Comparison of ENCODE assay signal across 10 cellular contexts in the genomic region with DNA sequence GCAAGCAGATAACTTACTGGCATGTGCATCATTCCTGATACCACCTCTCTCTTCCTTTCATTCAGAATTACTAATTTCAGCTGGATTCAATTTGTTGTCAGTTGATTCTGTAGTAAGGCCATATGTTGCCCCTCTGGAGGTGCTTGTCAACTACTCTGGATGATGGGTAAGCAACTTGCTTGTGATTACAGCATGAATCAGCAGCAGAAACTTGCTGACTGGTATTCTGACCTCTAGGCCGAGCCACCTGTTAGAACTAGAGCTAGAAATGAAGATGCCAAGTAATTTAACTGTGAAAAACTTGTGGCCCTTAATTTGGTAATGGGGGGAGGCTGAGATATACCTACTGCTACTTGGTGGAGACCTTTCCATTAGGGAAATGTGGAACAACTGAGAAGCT. TPM values are rescaled to one million over a fixed set of nuclear protein-coding genes. Genes with fewer than 3 reads are reported as not detected.
A peak's percentile ranks its signal among the peaks of the same experiment; 100 is the strongest.
DNase-seq lines count a peak whose midpoint lies in the region; ATAC-seq, FAIRE-seq and TF ChIP-seq lines count a peak whose summit lies in the region.
"Had no signal": no experiment of that assay in that cellular context is flagged by ENCODE, and none has a peak within 500 bp of the region (broad histone marks: within the 10 kb centered on the region; RNA-seq: fewer than 3 reads in every experiment).

No MANE protein-coding gene starts in this region.

- intact Hi-C loops in K562 (cut with micrococcal nuclease) (no loop called here), HepG2 (cut with micrococcal nuclease; ENCODE audit: unreplicated experiment) (loop anchor here (5.0 kb wide), 1 partner anchor 42 kb away; the partner anchor contains the start of gene DYNLL1), vagina (cut with DNase I) (no loop called here)

- WGBS in K562 (ENCODE audit: insufficient coverage, low coverage, missing lambda C conversion rate): 9% methylated on average over 1 of the region's 1 CpG
- WGBS in HepG2 (ENCODE audit: low lambda C conversion rate): 100% methylated on average over 1 of the region's 1 CpG

- H3K27ac ChIP-seq in K562 (ENCODE audit: extremely low read depth, low read depth, low read length): peak overlapping the region; percentile 11; the same call in 1 of the 3 replicates
- H3K27ac ChIP-seq in HepG2 (ENCODE audit: extremely low read length, insufficient read depth, low read length): no peak overlapping the region
- peak overlapping the region; percentile 70 for H3K27ac ChIP-seq in vagina

- no peak for TF ChIP-seq RAD21 in K562 (CRISPR knock-in tag; conservative IDR thresholded peaks at IDR 0.05 in 1 of 2, IDR thresholded peaks at IDR 0.05 in 1 of 2)
- no peak for TF ChIP-seq RAD21 in HepG2 (CRISPR knock-in tag; IDR thresholded peaks at IDR 0.05)

- H3K4me3 ChIP-seq in K562: no peak overlapping the region
- no peak overlapping the region; a peak in 1 of 6 replicates for H3K4me3 ChIP-seq in HepG2 (replicated peaks in 1 of 3; ENCODE audit: insufficient read depth in 1 of 3, low read depth in 2 of 3, low read length in 3 of 3)
- no peak overlapping the region for H3K4me3 ChIP-seq in vagina

- H3K9me3 ChIP-seq in K562 (replicated peaks; ENCODE audit: control insufficient read depth, insufficient read depth, low read depth, low read length): no peaks in the 10 kb centered on the region
- no peaks in the 10 kb centered on the region for H3K9me3 ChIP-seq in HepG2 (ENCODE audit: low read length)
- H3K9me3 ChIP-seq in vagina: no peaks in the 10 kb centered on the region

- H3K79me2 ChIP-seq in K562 (ENCODE audit: control insufficient read depth, insufficient read depth, low read length) (peaks cover 90% of the 10 kb centered on the region), HepG2 (ENCODE audit: insufficient read depth, low read length) (peaks cover 92% of the 10 kb centered on the region)

- CTCF ChIA-PET in K562 (lab: Yijun Ruan, JAX; ENCODE audit: low intra/inter-chr PET ratio) (no interaction called here), HepG2 (lab: Yijun Ruan, JAX; ENCODE audit: low intra/inter-chr PET ratio, low total read pairs) (no interaction called here)

- TF ChIP-seq POLR2A in K562 (conservative IDR thresholded peaks at IDR 0.05) (no peak), HepG2 (IDR thresholded peaks at IDR 0.05; ENCODE audit: insufficient read depth in 1 of 2, low read depth in 2 of 2, low read length in 2 of 2) (no peak), vagina (IDR thresholded peaks at IDR 0.05) (no peak)

- POLR2A ChIA-PET in K562 (lab: Yijun Ruan, JAX): interaction anchor here (0.6 to 4.1 kb wide), 15 partner anchors 10 to 338 kb away, joined by 3 to 26 read pairs (median 3); partner anchors contain the start of genes ACADS, COQ5, DYNLL1 and RNU4-2
- POLR2A ChIA-PET in HepG2 (lab: Yijun Ruan, JAX): interaction anchor here (0.9 kb wide), 1 partner anchor 11 kb away, joined by 4 read pairs; the partner anchor contains the start of gene COQ5

- H2AFZ ChIP-seq in K562 (ENCODE audit: low read depth, low read length) (no peak overlapping the region), HepG2 (ENCODE audit: low read length) (no peak overlapping the region)

- BruUV-seq in K562 (replicated peaks; lab: Mats Ljungman, UMichigan) (no TSS peak), HepG2 (replicated peaks; lab: Mats Ljungman, UMichigan) (no TSS peak)

- FAIRE-seq in K562 (lab: Jason Lieb, UNC) (peak; percentile 82), HepG2 (lab: Jason Lieb, UNC) (no peak)
- FAIRE-seq: urothelium cell line had no signal

- in situ Hi-C loops in K562 (cut with MboI): no loop called here
- in situ Hi-C loops in HepG2 (cut with HindIII; ENCODE audit: extremely low pct_ligation_motif_present, low pct_unique_long_range_greater_than_20kb): no loop called here

- H3K9ac ChIP-seq in K562 (ENCODE audit: insufficient read depth in 1 of 2, low read depth in 2 of 2, low read length in 2 of 2): no peak overlapping the region
- H3K9ac ChIP-seq in HepG2 (ENCODE audit: insufficient read depth, low read depth, low read length): no peak overlapping the region

- TF ChIP-seq CTCF in K562 (IDR thresholded peaks at IDR 0.05 in 2 of 3, conservative IDR thresholded peaks at IDR 0.05 in 1 of 3; ENCODE audit: insufficient read depth in 2 of 3, low read depth in 1 of 3, low read length in 3 of 3) (no peak), HepG2 (CRISPR knock-in tag; IDR thresholded peaks at IDR 0.05) (no peak), vagina (IDR thresholded peaks at IDR 0.05) (no peak)

- H3K4me2 ChIP-seq in K562 (ENCODE audit: insufficient read depth, low read length) (0 out of 2 replicates have a peak overlapping the region, but pooled peaks have one; percentile 13), HepG2 (ENCODE audit: low read depth, low read length) (0 out of 2 replicates have a peak overlapping the region, but pooled peaks have one; percentile 29)

- H3K9me1 ChIP-seq in K562 (ENCODE audit: control insufficient read depth, insufficient read depth, low read length): no peaks in the 10 kb centered on the region

- H3K27me3 ChIP-seq in K562 (ENCODE audit: control insufficient read depth in 2 of 2, insufficient read depth in 2 of 2, low read length in 2 of 2) (no peaks in the 10 kb centered on the region), HepG2 (ENCODE audit: control insufficient read depth in 1 of 2, insufficient read depth in 2 of 2, low read length in 2 of 2) (no peaks in the 10 kb centered on the region), vagina (no peaks in the 10 kb centered on the region)

- H3K4me1 ChIP-seq in K562 (replicated peaks in 1 of 2; ENCODE audit: control insufficient read depth in 2 of 2, insufficient read depth in 2 of 2, low read length in 2 of 2) (peaks cover 33 to 49% of the 10 kb centered on the region in 2 experiments), HepG2 (ENCODE audit: insufficient read depth, low read length) (peaks cover 78% of the 10 kb centered on the region), vagina (peaks cover 90% of the 10 kb centered on the region)

- peaks cover 68% of the 10 kb centered on the region for H4K20me1 ChIP-seq in K562 (replicated peaks; ENCODE audit: control insufficient read depth, insufficient read depth, low read length)
- H4K20me1 ChIP-seq in HepG2 (ENCODE audit: insufficient read depth, low read length): peaks cover 84% of the 10 kb centered on the region

- TF ChIP-seq EP300 in K562 (IDR thresholded peaks at IDR 0.05; ENCODE audit: low read length) (0 out of 2 replicates have a peak, but pooled peaks have one; percentile 23), HepG2 (IDR thresholded peaks at IDR 0.05; ENCODE audit: low read depth in 2 of 2, low read length in 2 of 2) (no peak), HepG2 (CRISPR knock-in tag; IDR thresholded peaks at IDR 0.05; ENCODE audit: borderline replicate concordance) (no peak)

- ATAC-seq in K562: peak; percentile 46
- ATAC-seq in HepG2: no peak

- DNase-seq in stimulated activated CD4-positive, alpha-beta T cell treated with anti-CD3 and anti-CD28 coated beads, Interleukin-4, amount 100 ng/mL, for 24 hours: peak; percentile 20
- DNase-seq in stimulated activated CD4-positive, alpha-beta T cell treated with anti-CD3 and anti-CD28 coated beads, Interleukin-4, amount 100 ng/mL, for 4 hours: no peak
- DNase-seq in K562 (ENCODE audit: extremely low read depth in 1 of 4, low spot score in 3 of 4): peak in 2 of 4 experiments; percentile 40 to 58
- no peak for DNase-seq in HepG2 (ENCODE audit: low spot score)
- no peak for DNase-seq in vagina (ENCODE audit: extremely low spot score in 2 of 2)
- DNase-seq in NCI-H510A treated with DMSO at 0.1 percent for 48 hours (lab: John Stamatoyannopoulos, UW): no peak
- DNase-seq in cerebellar nuclear complex (lab: John Stamatoyannopoulos, UW): no peak
- no peak for DNase-seq in stimulated activated naive CD4-positive, alpha-beta T cell (lab: John Stamatoyannopoulos, UW)
- DNase-seq: activated naive CD8-positive, alpha-beta T cell treated with anti-CD3 and anti-CD28 coated beads, Interleukin-2, amount 10 ng/mL, durations not matched to agents 7 days and 5 days had no signal

- H3K36me3 ChIP-seq in K562 (ENCODE audit: control insufficient read depth, insufficient read depth, low read length): peaks cover 59% of the 10 kb centered on the region
- peaks cover 5 to 25% of the 10 kb centered on the region in 2 experiments for H3K36me3 ChIP-seq in HepG2 (replicated peaks in 1 of 2; ENCODE audit: control insufficient read depth in 1 of 2, insufficient read depth in 2 of 2, low read length in 2 of 2)
- H3K36me3 ChIP-seq in vagina: peaks cover 0 to 4% of the 10 kb centered on the region in 2 donors

RNA-seq across cellular contexts. Expression of gene RNF10, which starts 5.1 kb away (rescaled TPM):
- 280 and 307 TPM in 2 replicates for total RNA-seq in K562 (2011; cell fraction: chromatin; rRNA removed; ENCODE audit: low replicate concordance)
- 135 and 156 TPM in 2 replicates for total RNA-seq in K562 (2011; cell fraction: nucleolus; rRNA removed)
- total RNA-seq in K562 (2011; cell fraction: nucleoplasm; rRNA removed): 189 and 207 TPM in 2 replicates
- total RNA-seq in K562 (2014; rRNA removed): 46.2 and 52.4 TPM in 2 replicates
- total RNA-seq in K562 (2014; rRNA removed; fragmentation: Illumina TruSeq; extraction: Trizol): 80.2 and 98.0 TPM in 2 replicates
- 43.0 and 50.8 TPM in 2 replicates for total RNA-seq in K562 (2015; rRNA removed; fragmentation: Illumina TruSeq; extraction: Trizol)
- total RNA-seq in K562 (2021): 136 and 143 TPM in 2 replicates
- polyA plus RNA-seq in K562 (2011; rRNA removed): 96.4 and 96.7 TPM in 2 replicates
- 51.2 and 67.3 TPM in 2 replicates for polyA plus RNA-seq in K562 (2011; cell fraction: cytosol; rRNA removed)
- 77.1 and 89.2 TPM in 2 replicates for polyA plus RNA-seq in K562 (2011; cell fraction: nucleus; rRNA removed)
- 114 and 182 TPM in 2 replicates for polyA plus RNA-seq in K562 (2012)
- polyA plus RNA-seq in K562 (2014; fragmentation: Illumina TruSeq; extraction: Trizol): 113 and 139 TPM in 2 replicates
- polyA plus RNA-seq in K562 (2014; fragmentation: Nextera tagmentation; extraction: Ambion mirVana): 10 to 100 TPM; 55.4 to 78.1 TPM
- polyA plus RNA-seq in K562 (2014; rRNA removed): 72.1 and 80.1 TPM in 2 replicates
- 215 and 241 TPM in 2 replicates for polyA minus RNA-seq in K562 (2011; rRNA and poly(A)+ RNA removed)
- polyA minus RNA-seq in K562 (2011; cell fraction: cytosol; rRNA and poly(A)+ RNA removed): 100 and 104 TPM in 2 replicates
- 33.3 and 54.5 TPM in 2 replicates for polyA minus RNA-seq in K562 (2011; cell fraction: nucleus; rRNA and poly(A)+ RNA removed)
- 62.5 and 86.7 TPM in 2 replicates for total RNA-seq in HepG2 (2016; rRNA removed; fragmentation: Illumina TruSeq; extraction: Trizol)
- 36.2 and 39.7 TPM in 2 replicates for total RNA-seq in HepG2 (2016; cell fraction: cytosol; rRNA removed; fragmentation: Illumina TruSeq; extraction: Trizol; ENCODE audit: low read depth)
- total RNA-seq in HepG2 (2016; cell fraction: insoluble cytoplasmic fraction; rRNA removed; fragmentation: Illumina TruSeq; extraction: Trizol): 66.2 and 77.2 TPM in 2 replicates
- total RNA-seq in HepG2 (2016; cell fraction: membrane; rRNA removed; fragmentation: Illumina TruSeq; extraction: Trizol): 104 and 107 TPM in 2 replicates
- 47.6 and 55.6 TPM in 2 replicates for total RNA-seq in HepG2 (2016; cell fraction: nucleus; rRNA removed; fragmentation: Illumina TruSeq; extraction: Trizol)
- 74.5 and 88.0 TPM in 2 replicates for polyA plus RNA-seq in HepG2 (2011; rRNA removed)
- 62.6 and 91.2 TPM in 2 replicates for polyA plus RNA-seq in HepG2 (2011; cell fraction: cytosol; rRNA removed)
- polyA plus RNA-seq in HepG2 (2011; cell fraction: nucleus; rRNA removed): 126 and 135 TPM in 2 replicates
- polyA plus RNA-seq in HepG2 (2012): 103 and 107 TPM in 2 replicates
- polyA plus RNA-seq in HepG2 (2016; cell fraction: cytosol; fragmentation: Illumina TruSeq; extraction: Trizol; ENCODE audit: low read depth): 32.5 and 32.6 TPM in 2 replicates
- polyA plus RNA-seq in HepG2 (2016; cell fraction: insoluble cytoplasmic fraction; fragmentation: Illumina TruSeq; extraction: Trizol; ENCODE audit: low read depth): 103 and 119 TPM in 2 replicates
- 97.5 and 104 TPM in 2 replicates for polyA plus RNA-seq in HepG2 (2016; cell fraction: membrane; fragmentation: Illumina TruSeq; extraction: Trizol; ENCODE audit: low read depth)
- 115 and 120 TPM in 2 replicates for polyA plus RNA-seq in HepG2 (2016; cell fraction: nucleus; fragmentation: Illumina TruSeq; extraction: Trizol; ENCODE audit: insufficient read depth, low read depth)
- 124 and 137 TPM in 2 replicates for polyA minus RNA-seq in HepG2 (2011; rRNA and poly(A)+ RNA removed; ENCODE audit: low replicate concordance)
- polyA minus RNA-seq in HepG2 (2011; cell fraction: cytosol; rRNA and poly(A)+ RNA removed): 65.4 and 101 TPM in 2 replicates
- 93.5 and 100 TPM in 2 replicates for polyA minus RNA-seq in HepG2 (2011; cell fraction: nucleus; rRNA and poly(A)+ RNA removed)
- total RNA-seq in vagina: 161 TPM

RNA-seq across cellular contexts. Expression of gene COQ5, which starts 10.3 kb away (rescaled TPM):
- 20.3 and 28.1 TPM in 2 replicates for total RNA-seq in K562 (2011; cell fraction: chromatin; rRNA removed; ENCODE audit: low replicate concordance)
- total RNA-seq in K562 (2011; cell fraction: nucleolus; rRNA removed): 14.3 and 18.3 TPM in 2 replicates
- 11.2 and 26.9 TPM in 2 replicates for total RNA-seq in K562 (2011; cell fraction: nucleoplasm; rRNA removed)
- total RNA-seq in K562 (2014; rRNA removed) (31.5 and 59.7 TPM in 2 replicates), K562 (2014; rRNA removed; fragmentation: Illumina TruSeq; extraction: Trizol) (33.3 and 35.3 TPM in 2 replicates), K562 (2015; rRNA removed; fragmentation: Illumina TruSeq; extraction: Trizol) (25.4 and 26.5 TPM in 2 replicates), K562 (2021) (25.2 and 25.3 TPM in 2 replicates), HepG2 (2016; rRNA removed; fragmentation: Illumina TruSeq; extraction: Trizol) (41.5 and 59.8 TPM in 2 replicates), vagina (18.4 TPM)
- polyA plus RNA-seq in K562 (2011; rRNA removed) (56.4 and 59.7 TPM in 2 replicates), K562 (2014; fragmentation: Illumina TruSeq; extraction: Trizol) (29.0 and 30.4 TPM in 2 replicates), K562 (2014; fragmentation: Nextera tagmentation; extraction: Ambion mirVana) (10 to 100 TPM; 19.2 to 26.2 TPM), K562 (2014; rRNA removed) (30.7 and 31.0 TPM in 2 replicates), HepG2 (2011; rRNA removed) (27.6 and 36.4 TPM in 2 replicates)
- polyA plus RNA-seq in K562 (2011; cell fraction: cytosol; rRNA removed): 14.2 and 36.0 TPM in 2 replicates
- polyA plus RNA-seq in K562 (2011; cell fraction: nucleus; rRNA removed): 16.0 and 28.8 TPM in 2 replicates
- 32.6 and 35.2 TPM in 2 replicates for polyA plus RNA-seq in K562 (2012)
- 35.8 and 43.0 TPM in 2 replicates for polyA minus RNA-seq in K562 (2011; rRNA and poly(A)+ RNA removed)
- 10.9 and 14.4 TPM in 2 replicates for polyA minus RNA-seq in K562 (2011; cell fraction: cytosol; rRNA and poly(A)+ RNA removed)
- polyA minus RNA-seq in K562 (2011; cell fraction: nucleus; rRNA and poly(A)+ RNA removed): 14.7 and 19.4 TPM in 2 replicates
- 8.7 and 10.8 TPM in 2 replicates for total RNA-seq in HepG2 (2016; cell fraction: cytosol; rRNA removed; fragmentation: Illumina TruSeq; extraction: Trizol; ENCODE audit: low read depth)
- 43.6 and 64.0 TPM in 2 replicates for total RNA-seq in HepG2 (2016; cell fraction: insoluble cytoplasmic fraction; rRNA removed; fragmentation: Illumina TruSeq; extraction: Trizol)
- 18.6 and 20.4 TPM in 2 replicates for total RNA-seq in HepG2 (2016; cell fraction: membrane; rRNA removed; fragmentation: Illumina TruSeq; extraction: Trizol)
- total RNA-seq in HepG2 (2016; cell fraction: nucleus; rRNA removed; fragmentation: Illumina TruSeq; extraction: Trizol): 16.9 and 17.7 TPM in 2 replicates
- 21.5 and 30.8 TPM in 2 replicates for polyA plus RNA-seq in HepG2 (2011; cell fraction: cytosol; rRNA removed)
- 7.0 and 10.9 TPM in 2 replicates for polyA plus RNA-seq in HepG2 (2011; cell fraction: nucleus; rRNA removed)
- polyA plus RNA-seq in HepG2 (2012): 30.7 and 41.3 TPM in 2 replicates
- 6.7 and 7.2 TPM in 2 replicates for polyA plus RNA-seq in HepG2 (2016; cell fraction: cytosol; fragmentation: Illumina TruSeq; extraction: Trizol; ENCODE audit: low read depth)
- polyA plus RNA-seq in HepG2 (2016; cell fraction: insoluble cytoplasmic fraction; fragmentation: Illumina TruSeq; extraction: Trizol; ENCODE audit: low read depth): 48.1 and 57.1 TPM in 2 replicates
- polyA plus RNA-seq in HepG2 (2016; cell fraction: membrane; fragmentation: Illumina TruSeq; extraction: Trizol; ENCODE audit: low read depth): 13.5 and 13.8 TPM in 2 replicates
- polyA plus RNA-seq in HepG2 (2016; cell fraction: nucleus; fragmentation: Illumina TruSeq; extraction: Trizol; ENCODE audit: insufficient read depth, low read depth): 23.9 and 28.2 TPM in 2 replicates
- polyA minus RNA-seq in HepG2 (2011; rRNA and poly(A)+ RNA removed; ENCODE audit: low replicate concordance): 13.5 and 14.6 TPM in 2 replicates
- polyA minus RNA-seq in HepG2 (2011; cell fraction: cytosol; rRNA and poly(A)+ RNA removed): 11.5 and 13.0 TPM in 2 replicates
- 17.9 and 19.7 TPM in 2 replicates for polyA minus RNA-seq in HepG2 (2011; cell fraction: nucleus; rRNA and poly(A)+ RNA removed)

RNA-seq across cellular contexts. Expression of gene POP5, which starts 41.9 kb away (rescaled TPM):
- total RNA-seq in K562 (2011; cell fraction: chromatin; rRNA removed; ENCODE audit: low replicate concordance): 66.1 and 98.7 TPM in 2 replicates
- total RNA-seq in K562 (2011; cell fraction: nucleolus; rRNA removed): 83.4 and 96.9 TPM in 2 replicates
- 89.8 and 104 TPM in 2 replicates for total RNA-seq in K562 (2011; cell fraction: nucleoplasm; rRNA removed)
- total RNA-seq in K562 (2014; rRNA removed) (69.0 and 73.0 TPM in 2 replicates), K562 (2014; rRNA removed; fragmentation: Illumina TruSeq; extraction: Trizol) (73.8 and 75.5 TPM in 2 replicates), K562 (2015; rRNA removed; fragmentation: Illumina TruSeq; extraction: Trizol) (64.6 and 66.9 TPM in 2 replicates), K562 (2021) (69.7 and 76.4 TPM in 2 replicates), HepG2 (2016; rRNA removed; fragmentation: Illumina TruSeq; extraction: Trizol) (54.3 and 61.3 TPM in 2 replicates), vagina (35.6 TPM)
- polyA plus RNA-seq in K562 (2011; rRNA removed) (99.3 and 113 TPM in 2 replicates), K562 (2014; fragmentation: Illumina TruSeq; extraction: Trizol) (57.5 and 79.6 TPM in 2 replicates), K562 (2014; fragmentation: Nextera tagmentation; extraction: Ambion mirVana) (100 to 1,000 TPM; 235 to 253 TPM), K562 (2014; rRNA removed) (114 and 126 TPM in 2 replicates), HepG2 (2011; rRNA removed) (43.4 and 45.6 TPM in 2 replicates)
- 111 and 118 TPM in 2 replicates for polyA plus RNA-seq in K562 (2011; cell fraction: cytosol; rRNA removed)
- 125 and 132 TPM in 2 replicates for polyA plus RNA-seq in K562 (2011; cell fraction: nucleus; rRNA removed)
- 66.6 and 90.2 TPM in 2 replicates for polyA plus RNA-seq in K562 (2012)
- polyA minus RNA-seq in K562 (2011; rRNA and poly(A)+ RNA removed): 57.9 and 59.2 TPM in 2 replicates
- 20.4 and 32.0 TPM in 2 replicates for polyA minus RNA-seq in K562 (2011; cell fraction: cytosol; rRNA and poly(A)+ RNA removed)
- polyA minus RNA-seq in K562 (2011; cell fraction: nucleus; rRNA and poly(A)+ RNA removed): 31.8 and 52.6 TPM in 2 replicates
- total RNA-seq in HepG2 (2016; cell fraction: cytosol; rRNA removed; fragmentation: Illumina TruSeq; extraction: Trizol; ENCODE audit: low read depth): 9.2 and 10.3 TPM in 2 replicates
- total RNA-seq in HepG2 (2016; cell fraction: insoluble cytoplasmic fraction; rRNA removed; fragmentation: Illumina TruSeq; extraction: Trizol): 59.2 and 60.3 TPM in 2 replicates
- 18.4 and 20.5 TPM in 2 replicates for total RNA-seq in HepG2 (2016; cell fraction: membrane; rRNA removed; fragmentation: Illumina TruSeq; extraction: Trizol)
- 45.0 and 46.6 TPM in 2 replicates for total RNA-seq in HepG2 (2016; cell fraction: nucleus; rRNA removed; fragmentation: Illumina TruSeq; extraction: Trizol)
- polyA plus RNA-seq in HepG2 (2011; cell fraction: cytosol; rRNA removed): 45.5 and 48.2 TPM in 2 replicates
- polyA plus RNA-seq in HepG2 (2011; cell fraction: nucleus; rRNA removed): 40.9 and 54.0 TPM in 2 replicates
- polyA plus RNA-seq in HepG2 (2012): 20.8 and 21.7 TPM in 2 replicates
- polyA plus RNA-seq in HepG2 (2016; cell fraction: cytosol; fragmentation: Illumina TruSeq; extraction: Trizol; ENCODE audit: low read depth): 9.2 and 9.4 TPM in 2 replicates
- polyA plus RNA-seq in HepG2 (2016; cell fraction: insoluble cytoplasmic fraction; fragmentation: Illumina TruSeq; extraction: Trizol; ENCODE audit: low read depth): 54.6 and 56.2 TPM in 2 replicates
- 15.0 and 15.5 TPM in 2 replicates for polyA plus RNA-seq in HepG2 (2016; cell fraction: membrane; fragmentation: Illumina TruSeq; extraction: Trizol; ENCODE audit: low read depth)
- 87.8 and 95.7 TPM in 2 replicates for polyA plus RNA-seq in HepG2 (2016; cell fraction: nucleus; fragmentation: Illumina TruSeq; extraction: Trizol; ENCODE audit: insufficient read depth, low read depth)
- polyA minus RNA-seq in HepG2 (2011; rRNA and poly(A)+ RNA removed; ENCODE audit: low replicate concordance): 17.2 and 66.7 TPM in 2 replicates
- polyA minus RNA-seq in HepG2 (2011; cell fraction: cytosol; rRNA and poly(A)+ RNA removed): 7.9 and 13.5 TPM in 2 replicates
- polyA minus RNA-seq in HepG2 (2011; cell fraction: nucleus; rRNA and poly(A)+ RNA removed): 13.8 and 16.9 TPM in 2 replicates

RNA-seq across cellular contexts. Expression of gene DYNLL1, which starts 43.4 kb away (rescaled TPM):
- 64.0 and 73.7 TPM in 2 replicates for total RNA-seq in K562 (2011; cell fraction: chromatin; rRNA removed; ENCODE audit: low replicate concordance)
- total RNA-seq in K562 (2011; cell fraction: nucleolus; rRNA removed): 55.7 and 76.0 TPM in 2 replicates
- 81.5 and 104 TPM in 2 replicates for total RNA-seq in K562 (2011; cell fraction: nucleoplasm; rRNA removed)
- total RNA-seq in K562 (2014; rRNA removed) (303 and 473 TPM in 2 replicates), K562 (2014; rRNA removed; fragmentation: Illumina TruSeq; extraction: Trizol) (430 and 468 TPM in 2 replicates), K562 (2015; rRNA removed; fragmentation: Illumina TruSeq; extraction: Trizol) (587 and 631 TPM in 2 replicates), K562 (2021) (364 and 386 TPM in 2 replicates), HepG2 (2016; rRNA removed; fragmentation: Illumina TruSeq; extraction: Trizol) (271 and 403 TPM in 2 replicates), vagina (318 TPM)
- polyA plus RNA-seq in K562 (2011; rRNA removed) (439 and 456 TPM in 2 replicates), K562 (2014; fragmentation: Illumina TruSeq; extraction: Trizol) (531 and 637 TPM in 2 replicates), K562 (2014; fragmentation: Nextera tagmentation; extraction: Ambion mirVana) (1,000 to 10,000 TPM in 1 of 2 experiments, 100 to 1,000 TPM in 1; 921 to 1,112 TPM), K562 (2014; rRNA removed) (397 and 529 TPM in 2 replicates), HepG2 (2011; rRNA removed) (294 and 318 TPM in 2 replicates)
- polyA plus RNA-seq in K562 (2011; cell fraction: cytosol; rRNA removed): 295 and 360 TPM in 2 replicates
- 186 and 231 TPM in 2 replicates for polyA plus RNA-seq in K562 (2011; cell fraction: nucleus; rRNA removed)
- 522 and 759 TPM in 2 replicates for polyA plus RNA-seq in K562 (2012)
- 184 and 185 TPM in 2 replicates for polyA minus RNA-seq in K562 (2011; rRNA and poly(A)+ RNA removed)
- 96.5 and 118 TPM in 2 replicates for polyA minus RNA-seq in K562 (2011; cell fraction: cytosol; rRNA and poly(A)+ RNA removed)
- 34.9 and 72.1 TPM in 2 replicates for polyA minus RNA-seq in K562 (2011; cell fraction: nucleus; rRNA and poly(A)+ RNA removed)
- 125 and 176 TPM in 2 replicates for total RNA-seq in HepG2 (2016; cell fraction: cytosol; rRNA removed; fragmentation: Illumina TruSeq; extraction: Trizol; ENCODE audit: low read depth)
- total RNA-seq in HepG2 (2016; cell fraction: insoluble cytoplasmic fraction; rRNA removed; fragmentation: Illumina TruSeq; extraction: Trizol): 277 and 420 TPM in 2 replicates
- 174 and 230 TPM in 2 replicates for total RNA-seq in HepG2 (2016; cell fraction: membrane; rRNA removed; fragmentation: Illumina TruSeq; extraction: Trizol)
- 119 and 123 TPM in 2 replicates for total RNA-seq in HepG2 (2016; cell fraction: nucleus; rRNA removed; fragmentation: Illumina TruSeq; extraction: Trizol)
- 305 and 402 TPM in 2 replicates for polyA plus RNA-seq in HepG2 (2011; cell fraction: cytosol; rRNA removed)
- polyA plus RNA-seq in HepG2 (2011; cell fraction: nucleus; rRNA removed): 130 and 152 TPM in 2 replicates
- 350 and 505 TPM in 2 replicates for polyA plus RNA-seq in HepG2 (2012)
- 240 and 370 TPM in 2 replicates for polyA plus RNA-seq in HepG2 (2016; cell fraction: cytosol; fragmentation: Illumina TruSeq; extraction: Trizol; ENCODE audit: low read depth)
- polyA plus RNA-seq in HepG2 (2016; cell fraction: insoluble cytoplasmic fraction; fragmentation: Illumina TruSeq; extraction: Trizol; ENCODE audit: low read depth): 862 and 951 TPM in 2 replicates
- 322 and 411 TPM in 2 replicates for polyA plus RNA-seq in HepG2 (2016; cell fraction: membrane; fragmentation: Illumina TruSeq; extraction: Trizol; ENCODE audit: low read depth)
- polyA plus RNA-seq in HepG2 (2016; cell fraction: nucleus; fragmentation: Illumina TruSeq; extraction: Trizol; ENCODE audit: insufficient read depth, low read depth): 362 and 385 TPM in 2 replicates
- 59.5 and 114 TPM in 2 replicates for polyA minus RNA-seq in HepG2 (2011; rRNA and poly(A)+ RNA removed; ENCODE audit: low replicate concordance)
- 80.5 and 87.3 TPM in 2 replicates for polyA minus RNA-seq in HepG2 (2011; cell fraction: cytosol; rRNA and poly(A)+ RNA removed)
- polyA minus RNA-seq in HepG2 (2011; cell fraction: nucleus; rRNA and poly(A)+ RNA removed): 57.0 and 67.4 TPM in 2 replicates
